ENCODE assay signal across 8 cellular contexts in the genomic region with DNA sequence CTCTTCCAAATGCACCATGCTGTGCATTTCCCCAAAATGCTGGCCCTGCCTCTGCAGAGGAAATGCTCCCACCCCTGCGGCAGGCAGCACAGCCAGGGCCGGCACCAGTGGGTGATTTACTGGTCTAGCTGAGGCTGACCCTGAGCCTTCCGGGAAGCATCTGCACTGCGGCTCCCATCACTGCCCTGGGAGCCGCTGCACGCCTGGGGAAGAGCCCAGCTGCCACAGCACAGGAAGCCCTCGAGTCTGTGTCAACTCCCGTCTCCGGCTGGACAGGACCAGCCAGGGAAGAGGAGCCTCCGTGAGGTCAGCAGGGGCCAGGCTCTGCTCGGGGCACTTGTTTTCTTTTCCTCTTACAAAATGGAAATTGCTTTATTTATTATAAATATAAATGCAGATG. TPM values are rescaled to one million over a fixed set of nuclear protein-coding genes. Genes with fewer than 3 reads are reported as not detected.
DNase-seq lines count a peak whose midpoint lies in the region; ATAC-seq lines count a peak whose summit lies in the region.

No MANE protein-coding gene starts in this region.

- H3K23ac ChIP-seq in neuronal stem cell (ENCODE audit: low read depth, low read length, poor library complexity): peak overlapping the region; percentile 73

- H2BK12ac ChIP-seq in neuronal stem cell (ENCODE audit: low read length): no peak overlapping the region

- no peak overlapping the region for H3K4me2 ChIP-seq in neuronal stem cell (ENCODE audit: insufficient read depth, low read length, poor library complexity, severe bottlenecking)

- no peaks in the 10 kb centered on the region for H3K79me1 ChIP-seq in neuronal stem cell (ENCODE audit: low read depth, low read length)

- no peaks in the 10 kb centered on the region for H3K36me3 ChIP-seq in effector memory CD4-positive, alpha-beta T cell (ENCODE audit: control insufficient read depth, insufficient read depth, low read length)
- H3K36me3 ChIP-seq in neuronal stem cell (replicated peaks in 1 of 2; ENCODE audit: control insufficient read depth in 2 of 2, insufficient read depth in 2 of 2, low read length in 2 of 2): no peaks in the 10 kb centered on the region

- no peak overlapping the region for H3K14ac ChIP-seq in neuronal stem cell (ENCODE audit: low read length)

- H3K27me3 ChIP-seq in effector memory CD4-positive, alpha-beta T cell (replicated peaks; ENCODE audit: control insufficient read depth, insufficient read depth, low read length, poor library complexity, severe bottlenecking): no peaks in the 10 kb centered on the region
- peaks cover 0 to 4% (median 0%) of the 10 kb centered on the region in 3 experiments for H3K27me3 ChIP-seq in neuronal stem cell (ENCODE audit: control insufficient read depth in 3 of 3, insufficient read depth in 3 of 3, low read depth in 1 of 3, low read length in 3 of 3)

- no peak overlapping the region for H2BK5ac ChIP-seq in neuronal stem cell (ENCODE audit: low read length)

- peak overlapping the region; percentile 44 for H3K9ac ChIP-seq in neuronal stem cell (ENCODE audit: low read depth, low read length, poor library complexity)

- no CpG with 5 or more reads among the region's 11 CpGs for WGBS in neuronal stem cell (ENCODE audit: extremely low coverage in 2 of 2, insufficient read length in 2 of 2, insufficient replicate concordance in 1 of 2), 2 donors

- peak overlapping the region; percentile 89 for H2AFZ ChIP-seq in neuronal stem cell (ENCODE audit: low read length)

- no peak overlapping the region for H3K4me3 ChIP-seq in effector memory CD4-positive, alpha-beta T cell (ENCODE audit: insufficient read depth, low read depth, low read length, poor library complexity, severe bottlenecking)
- peak overlapping the region in 1 of 2 donors; percentile 51 for H3K4me3 ChIP-seq in neuronal stem cell (ENCODE audit: low read length in 2 of 2)

- H2BK120ac ChIP-seq in neuronal stem cell (ENCODE audit: low read depth, low read length): no peak overlapping the region

- H2AK5ac ChIP-seq in neuronal stem cell (ENCODE audit: low read depth, low read length): no peak overlapping the region

- ATAC-seq in HG02973 (IDR thresholded peaks at IDR 0.05; ENCODE audit: unreplicated experiment): no peak

- H2BK15ac ChIP-seq in neuronal stem cell (ENCODE audit: low read length): no peak overlapping the region

- no peak overlapping the region for H4K91ac ChIP-seq in neuronal stem cell (ENCODE audit: low read depth, low read length, poor library complexity)

- no peak overlapping the region for H4K8ac ChIP-seq in neuronal stem cell (ENCODE audit: low read depth, low read length)

- no peaks in the 10 kb centered on the region for H3K9me3 ChIP-seq in effector memory CD4-positive, alpha-beta T cell (ENCODE audit: control insufficient read depth, low read length)
- H3K9me3 ChIP-seq in neuronal stem cell (replicated peaks in 1 of 2; ENCODE audit: control insufficient read depth in 2 of 2, insufficient read depth in 1 of 2, low read depth in 1 of 2, low read length in 2 of 2): peaks cover 3 to 5% of the 10 kb centered on the region in 2 donors

- DNase-seq in COLO668 (lab: John Stamatoyannopoulos, UW; ENCODE audit: unreplicated experiment) (peak; percentile 85), NCI-H510A (lab: John Stamatoyannopoulos, UW) (peak; percentile 52), neuronal stem cell (ENCODE audit: low spot score) (no peak), RPMI8226 (no peak), SW480 (ENCODE audit: low spot score) (no peak), NCI-H524 treated with DMSO at 0.1 percent for 48 hours (lab: John Stamatoyannopoulos, UW) (no peak)
- DNase-seq in effector memory CD4-positive, alpha-beta T cell: no peak

- H3K4me1 ChIP-seq in effector memory CD4-positive, alpha-beta T cell (ENCODE audit: control insufficient read depth, insufficient read depth, low read length, poor library complexity, severe bottlenecking): peaks cover 34% of the 10 kb centered on the region
- H3K4me1 ChIP-seq in neuronal stem cell (ENCODE audit: control insufficient read depth in 2 of 2, insufficient read depth in 1 of 2, low read depth in 1 of 2, low read length in 2 of 2): peaks cover 0 to 18% of the 10 kb centered on the region in 2 donors

- H3K4ac ChIP-seq in neuronal stem cell (ENCODE audit: low read length): no peak overlapping the region

- H3K18ac ChIP-seq in neuronal stem cell (ENCODE audit: low read length): no peak overlapping the region

- peak overlapping the region; percentile 85 for H3K27ac ChIP-seq in effector memory CD4-positive, alpha-beta T cell (ENCODE audit: insufficient read depth, low read length, poor library complexity, severe bottlenecking)
- H3K27ac ChIP-seq in neuronal stem cell (replicated peaks; ENCODE audit: low read length): no peak overlapping the region

RNA-seq across cellular contexts. Expression of gene EEIG1, which starts 25.1 kb away (rescaled TPM):
- polyA plus RNA-seq in neuronal stem cell (2013, experiment 1 of 2): 22.0 TPM
- 22.8 TPM for polyA plus RNA-seq in neuronal stem cell (2013, experiment 2 of 2)

Comparison
In these comparisons a context has a peak if more than half of its experiments do, and no peak if none do; other contexts are left out.
1. DNase-seq: peak in COLO668 (single experiment) and NCI-H510A (single experiment); none in effector memory CD4-positive, alpha-beta T cell (0 of 3), neuronal stem cell (single experiment), RPMI8226 (single experiment), SW480 (single experiment) and NCI-H524 treated with DMSO at 0.1 percent for 48 hours (single experiment).